Comparison of ENCODE assay signal across 9 cellular contexts in genomic region chr5:57316798-57317327, GRCh38.
DNase-seq lines count a peak whose midpoint lies in the region; ATAC-seq and TF ChIP-seq lines count a peak whose summit lies in the region.
"Had no signal": no experiment of that assay in that cellular context is flagged by ENCODE, and none has a peak within 500 bp of the region (broad histone marks: within the 10 kb centered on the region; RNA-seq: fewer than 3 reads in every experiment).

No MANE protein-coding gene starts in this region.

- H3K27ac Mint-ChIP-seq in activated T-helper 2 cell treated with anti-CD3 and anti-CD28 coated beads, Interferon-gamma antibody, Interleukin-2, Interleukin-4, amounts not matched to agents 10 μg/mL and 5 μg/mL and 100 μg/mL, durations not matched to agents 14 hours and 24 hours and 36 hours = peak overlapping the region; percentile 44

- H2AFZ ChIP-seq in HCT116 (ENCODE audit: low read depth, low read length, poor library complexity, severe bottlenecking) = no peak overlapping the region

- RAD21 ChIA-PET in HCT116 (lab: Charles Lee; ENCODE audit: low non-redundant PET in 1 of 2, low total read pairs in 2 of 2, uncharacterized antibody in 2 of 2, unreplicated experiment in 2 of 2) = no interaction called here

- no peak for TF ChIP-seq RAD21 in HCT116 (IDR thresholded peaks at IDR 0.05; ENCODE audit: low read depth)

- H3K27me3 ChIP-seq in AG04450 (ENCODE audit: control insufficient read depth, insufficient read depth, low read length) (no peaks in the 10 kb centered on the region), HCT116 (ENCODE audit: insufficient read depth, low read length) (no peaks in the 10 kb centered on the region), right lobe of liver (no peaks in the 10 kb centered on the region)
- H3K27me3 ChIP-seq: neutrophil had no signal

- H3K36me3 ChIP-seq in HCT116 (ENCODE audit: control insufficient read depth in 1 of 2, insufficient read depth in 2 of 2, low read length in 2 of 2) (no peaks in the 10 kb centered on the region), right lobe of liver (no peaks in the 10 kb centered on the region)
- H3K36me3 ChIP-seq: neutrophil had no signal

- H3K9me2 ChIP-seq in HCT116 (ENCODE audit: insufficient read depth) = no peaks in the 10 kb centered on the region

- H3K4me3 ChIP-seq in AG04450 (ENCODE audit: low read depth, low read length) = peak overlapping the region; percentile 18
- H3K4me3 ChIP-seq in HCT116 (replicated peaks in 1 of 2; ENCODE audit: low read depth in 1 of 2, low read length in 2 of 2) = no peak overlapping the region
- H3K4me3 ChIP-seq in right lobe of liver = no peak overlapping the region

- intact Hi-C loops in HCT116 (cut with micrococcal nuclease) (no loop called here), right lobe of liver (cut with DNase I) (no loop called here)
- intact Hi-C loops in activated T-helper 2 cell treated with anti-CD3 and anti-CD28 coated beads, Interferon-gamma antibody, Interleukin-2, Interleukin-4, amounts not matched to agents 10 μg/mL and 5 μg/mL and 100 μg/mL, durations not matched to agents 14 hours and 24 hours and 36 hours (cut with micrococcal nuclease) = loop anchor here (2.0 kb wide), 1 partner anchor 14 kb away; no protein-coding TSS in a partner anchor

- no peaks in the 10 kb centered on the region for H3K27me3 Mint-ChIP-seq in activated T-helper 2 cell treated with anti-CD3 and anti-CD28 coated beads, Interferon-gamma antibody, Interleukin-2, Interleukin-4, amounts not matched to agents 10 μg/mL and 5 μg/mL and 100 μg/mL, durations not matched to agents 14 hours and 24 hours and 36 hours (ENCODE audit: low read depth)

- POLR2A ChIA-PET in AG04450 (lab: Yijun Ruan, JAX) (interaction anchor here (0.6 to 2.2 kb wide), 13 partner anchors 16 to 1142 kb away, joined by 3 to 17 read pairs (median 4); no protein-coding TSS in a partner anchor), HCT116 (lab: Charles Lee) (no interaction called here), HEK293T (lab: Yijun Ruan, JAX) (no interaction called here)

- H3K36me3 Mint-ChIP-seq in activated T-helper 2 cell treated with anti-CD3 and anti-CD28 coated beads, Interferon-gamma antibody, Interleukin-2, Interleukin-4, amounts not matched to agents 10 μg/mL and 5 μg/mL and 100 μg/mL, durations not matched to agents 14 hours and 24 hours and 36 hours (ENCODE audit: low read depth) = no peaks in the 10 kb centered on the region

- TF ChIP-seq CTCF in AG04450 (IDR thresholded peaks at IDR 0.05; ENCODE audit: low read depth, low read length) (no peak), HCT116 (IDR thresholded peaks at IDR 0.05 in 2 of 3, conservative IDR thresholded peaks at IDR 0.05 in 1 of 3; ENCODE audit: borderline replicate concordance in 1 of 3, insufficient read depth in 1 of 3, low read depth in 2 of 3, low read length in 2 of 3) (no peak), right lobe of liver (IDR thresholded peaks at IDR 0.05) (no peak)

- H3K4me1 Mint-ChIP-seq in activated T-helper 2 cell treated with anti-CD3 and anti-CD28 coated beads, Interferon-gamma antibody, Interleukin-2, Interleukin-4, amounts not matched to agents 10 μg/mL and 5 μg/mL and 100 μg/mL, durations not matched to agents 14 hours and 24 hours and 36 hours (ENCODE audit: low read depth) = peaks cover 12% of the 10 kb centered on the region

- H3K27ac ChIP-seq in AG04450 (ENCODE audit: low read depth, low read length) (peak overlapping the region; percentile 76), HCT116 (ENCODE audit: low read depth, low read length) (no peak overlapping the region), right lobe of liver (peak overlapping the region in 1 of 3 donors; percentile 24)
- H3K27ac ChIP-seq: neutrophil had no signal

- no peak for TF ChIP-seq POLR2A in HCT116 (IDR thresholded peaks at IDR 0.05; ENCODE audit: borderline replicate concordance, extremely low read depth, insufficient read depth, insufficient read length)
- no peak for TF ChIP-seq POLR2A in right lobe of liver (IDR thresholded peaks at IDR 0.05)

- CTCF ChIA-PET in AG04450 (lab: Charles Lee) = interaction anchor here (1.0 to 1.7 kb wide), 3 partner anchors 19 to 1145 kb away, joined by 3 to 10 read pairs (median 3); no protein-coding TSS in a partner anchor
- CTCF ChIA-PET in HCT116 (lab: Charles Lee) = interaction anchor here (1.5 kb wide), 1 partner anchor 22 kb away, joined by 4 read pairs; no protein-coding TSS in a partner anchor
- CTCF ChIA-PET in HEK293T (lab: Yijun Ruan, JAX) = interaction anchor here (1.1 kb wide), 1 partner anchor 22 kb away, joined by 3 read pairs; no protein-coding TSS in a partner anchor

- H3K9ac ChIP-seq in HCT116 (ENCODE audit: low read length) = no peak overlapping the region

- H3K4me3 Mint-ChIP-seq in activated T-helper 2 cell treated with anti-CD3 and anti-CD28 coated beads, Interferon-gamma antibody, Interleukin-2, Interleukin-4, amounts not matched to agents 10 μg/mL and 5 μg/mL and 100 μg/mL, durations not matched to agents 14 hours and 24 hours and 36 hours (ENCODE audit: low read depth) = no peak overlapping the region

- DNase-seq in AG04450 (ENCODE audit: low read depth, low spot score) (peak; percentile 99), HCT116 (ENCODE audit: low read depth, low spot score) (no peak), right lobe of liver (no peak), occipital lobe (lab: John Stamatoyannopoulos, UW) (no peak), NCI-H1930 (lab: John Stamatoyannopoulos, UW) (no peak), HEK293T (ENCODE audit: extremely low spot score) (no peak), NCI-H1092 (lab: John Stamatoyannopoulos, UW) (no peak)
- no peak for DNase-seq in activated T-helper 2 cell treated with anti-CD3 and anti-CD28 coated beads, Interferon-gamma antibody, Interleukin-2, Interleukin-4, amounts not matched to agents 10 μg/mL and 5 μg/mL and 100 μg/mL, durations not matched to agents 14 hours and 24 hours and 36 hours (ENCODE audit: low spot score)

- H3K9me3 ChIP-seq in AG04450 (ENCODE audit: control insufficient read depth, insufficient read depth, low read length) (no peaks in the 10 kb centered on the region), HCT116 (ENCODE audit: control insufficient read depth in 1 of 2, insufficient read depth in 1 of 2, low read depth in 1 of 2, low read length in 2 of 2) (no peaks in the 10 kb centered on the region), right lobe of liver (no peaks in the 10 kb centered on the region)
- H3K9me3 ChIP-seq: neutrophil had no signal

- H3K4me1 ChIP-seq in HCT116 (ENCODE audit: control insufficient read depth in 1 of 2, insufficient read depth in 2 of 2, low read length in 2 of 2) (peaks cover 10 to 14% of the 10 kb centered on the region in 2 experiments; a peak in 3 of 4 replicates), right lobe of liver (no peaks in the 10 kb centered on the region)

- WGBS in right lobe of liver (ENCODE audit: insufficient coverage, low coverage, low lambda C conversion rate, missing lambda C conversion rate) = 52% methylated on average over 2 of the region's 3 CpGs

- ATAC-seq in HCT116 = peak; percentile 99
- peak; percentile 24 to 55 (median 45) for ATAC-seq in right lobe of liver

- peak overlapping the region; percentile 46 for H3K4me2 ChIP-seq in HCT116 (ENCODE audit: low read length)

- H3K9me3 Mint-ChIP-seq in activated T-helper 2 cell treated with anti-CD3 and anti-CD28 coated beads, Interferon-gamma antibody, Interleukin-2, Interleukin-4, amounts not matched to agents 10 μg/mL and 5 μg/mL and 100 μg/mL, durations not matched to agents 14 hours and 24 hours and 36 hours = no peaks in the 10 kb centered on the region

- no TSS peak for BruUV-seq in HCT116 (replicated peaks; lab: Mats Ljungman, UMichigan)

- no peaks in the 10 kb centered on the region for H3K79me2 ChIP-seq in HCT116 (ENCODE audit: insufficient read depth, low read length)

- H4K20me1 ChIP-seq in HCT116 (ENCODE audit: insufficient read depth) = no peaks in the 10 kb centered on the region

TF ChIP-seq in HCT116, 20 proteins besides CTCF, POLR2A, EP300 and RAD21:
- TF ChIP-seq SIN3A (IDR thresholded peaks at IDR 0.05; ENCODE audit: low read depth) = no peak
- 0 out of 2 replicates have a peak, but pooled peaks have one; percentile 56 for TF ChIP-seq CBX3 (IDR thresholded peaks at IDR 0.05; ENCODE audit: low read depth)
- no peak for TF ChIP-seq ATF3 (IDR thresholded peaks at IDR 0.05)
- no peak for TF ChIP-seq EGR1 (IDR thresholded peaks at IDR 0.05; ENCODE audit: low read depth)
- TF ChIP-seq CEBPB (IDR thresholded peaks at IDR 0.05; ENCODE audit: low read depth) = peak; percentile 32; the same call in 1 of the 2 replicates
- TF ChIP-seq, protein P1, sequence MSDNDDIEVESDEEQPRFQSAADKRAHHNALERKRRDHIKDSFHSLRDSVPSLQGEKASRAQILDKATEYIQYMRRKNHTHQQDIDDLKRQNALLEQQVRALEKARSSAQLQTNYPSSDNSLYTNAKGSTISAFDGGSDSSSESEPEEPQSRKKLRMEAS (IDR thresholded peaks at IDR 0.05) = peak; percentile 40; the same call in 1 of the 2 replicates
- TF ChIP-seq SRF (IDR thresholded peaks at IDR 0.05; ENCODE audit: low read depth) = no peak
- TF ChIP-seq JUND (IDR thresholded peaks at IDR 0.05) = peak; percentile 75
- peak; percentile 67 for TF ChIP-seq FOSL1 (IDR thresholded peaks at IDR 0.05; ENCODE audit: low read depth)
TF ChIP-seq in HCT116: peak in this region for 5.

TF ChIP-seq in HEK293T, 16 proteins besides CTCF, POLR2A, EP300 and RAD21:
- TF ChIP-seq SP1 (IDR thresholded peaks at IDR 0.05) (no peak), BHLHE40 (IDR thresholded peaks at IDR 0.05; ENCODE audit: borderline replicate concordance) (no peak), LEF1 (IDR thresholded peaks at IDR 0.05; ENCODE audit: borderline replicate concordance) (no peak), ARNT (IDR thresholded peaks at IDR 0.05) (no peak), HDGF (IDR thresholded peaks at IDR 0.05; ENCODE audit: borderline replicate concordance) (no peak), NFRKB (IDR thresholded peaks at IDR 0.05) (no peak), TARDBP (IDR thresholded peaks at IDR 0.05) (no peak), CTBP1 (IDR thresholded peaks at IDR 0.05; ENCODE audit: borderline replicate concordance) (no peak), ELF4 (IDR thresholded peaks at IDR 0.05) (no peak), FOXM1 (IDR thresholded peaks at IDR 0.05; ENCODE audit: borderline replicate concordance) (no peak), ZNF384 (IDR thresholded peaks at IDR 0.05) (no peak), SUZ12 (IDR thresholded peaks at IDR 0.05) (no peak), FOXK2 (IDR thresholded peaks at IDR 0.05) (no peak)
- TF ChIP-seq, protein P2, sequence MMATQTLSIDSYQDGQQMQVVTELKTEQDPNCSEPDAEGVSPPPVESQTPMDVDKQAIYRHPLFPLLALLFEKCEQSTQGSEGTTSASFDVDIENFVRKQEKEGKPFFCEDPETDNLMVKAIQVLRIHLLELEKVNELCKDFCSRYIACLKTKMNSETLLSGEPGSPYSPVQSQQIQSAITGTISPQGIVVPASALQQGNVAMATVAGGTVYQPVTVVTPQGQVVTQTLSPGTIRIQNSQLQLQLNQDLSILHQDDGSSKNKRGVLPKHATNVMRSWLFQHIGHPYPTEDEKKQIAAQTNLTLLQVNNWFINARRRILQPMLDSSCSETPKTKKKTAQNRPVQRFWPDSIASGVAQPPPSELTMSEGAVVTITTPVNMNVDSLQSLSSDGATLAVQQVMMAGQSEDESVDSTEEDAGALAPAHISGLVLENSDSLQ (IDR thresholded peaks at IDR 0.05) = no peak
